9 cellular contexts compared by ENCODE assay signal in the genomic region with DNA sequence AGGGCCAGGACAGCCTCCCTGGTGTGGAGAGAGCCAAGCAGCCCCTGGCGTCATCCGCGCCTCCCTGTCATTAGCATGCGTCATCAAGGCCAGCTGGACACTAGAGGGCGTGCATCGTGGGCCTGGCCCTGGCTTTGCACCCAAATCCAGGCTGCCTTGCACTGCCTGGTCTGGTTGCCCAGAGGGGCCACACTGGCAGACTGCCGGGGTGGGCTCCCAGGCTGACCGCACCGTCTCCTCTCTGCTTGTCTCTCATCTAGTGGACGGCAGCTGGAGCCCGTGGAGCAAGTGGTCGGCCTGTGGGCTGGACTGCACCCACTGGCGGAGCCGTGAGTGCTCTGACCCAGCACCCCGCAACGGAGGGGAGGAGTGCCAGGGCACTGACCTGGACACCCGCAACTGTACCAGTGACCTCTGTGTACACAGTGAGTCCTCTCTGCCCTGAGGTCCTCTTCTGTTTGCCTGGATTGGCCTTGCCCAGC. TPM values are rescaled to one million over a fixed set of nuclear protein-coding genes. Genes with fewer than 3 reads are reported as not detected.
A peak's percentile ranks its signal among the peaks of the same experiment; 100 is the strongest.
DNase-seq lines count a peak whose midpoint lies in the region; TF ChIP-seq lines count a peak whose summit lies in the region.
"Had no signal": no experiment of that assay in that cellular context is flagged by ENCODE, and none has a peak within 500 bp of the region (broad histone marks: within the 10 kb centered on the region; RNA-seq: fewer than 3 reads in every experiment).

No MANE protein-coding gene starts in this region.

- peak; percentile 62 for TF ChIP-seq CTCF in epithelial cell of proximal tubule (conservative IDR thresholded peaks at IDR 0.05; ENCODE audit: low read depth, low read length)

- WGBS in neuronal stem cell (ENCODE audit: extremely low coverage in 2 of 2, insufficient read length in 2 of 2, insufficient replicate concordance in 1 of 2), 2 donors = no CpG with 5 or more reads among the region's 17 CpGs

- H3K18ac ChIP-seq in neuronal stem cell (ENCODE audit: low read length) = peak overlapping the region; percentile 81

- peak overlapping the region; percentile 98 for H2BK12ac ChIP-seq in neuronal stem cell (ENCODE audit: low read length)

- peak overlapping the region; percentile 30 for H3K9ac ChIP-seq in neuronal stem cell (ENCODE audit: low read depth, low read length, poor library complexity)

- H3K9me3 ChIP-seq in neuronal stem cell (replicated peaks in 1 of 2; ENCODE audit: control insufficient read depth in 2 of 2, insufficient read depth in 1 of 2, low read depth in 1 of 2, low read length in 2 of 2) = no peaks in the 10 kb centered on the region

- no peak overlapping the region for H3K4me2 ChIP-seq in neuronal stem cell (ENCODE audit: insufficient read depth, low read length, poor library complexity, severe bottlenecking)

- DNase-seq in ELF-1 (ENCODE audit: low read depth, low spot score) (peak; percentile 85), NCI-H460 (ENCODE audit: extremely low read depth, low read depth) (peak; percentile 64), epithelial cell of proximal tubule (ENCODE audit: low read depth) (no peak), neuronal stem cell (ENCODE audit: low spot score) (peak; percentile 52), NCI-H345 treated with DMSO at 0.1 percent for 48 hours (lab: John Stamatoyannopoulos, UW; ENCODE audit: unreplicated experiment) (no peak), T-helper 2 cell (no peak), HPDE6-E6E7 (ENCODE audit: extremely low spot score) (no peak)
- no peak for DNase-seq in activated T-cell treated with anti-CD3 and anti-CD28 coated beads, Interleukin-2, amount 50 U/mL, for 48 hours

- H2AK5ac ChIP-seq in neuronal stem cell (ENCODE audit: low read depth, low read length) = peak overlapping the region; percentile 98

- peaks cover 37 to 42% of the 10 kb centered on the region in 2 donors for H3K4me1 ChIP-seq in neuronal stem cell (ENCODE audit: control insufficient read depth in 2 of 2, insufficient read depth in 1 of 2, low read depth in 1 of 2, low read length in 2 of 2)

- H3K4ac ChIP-seq in neuronal stem cell (ENCODE audit: low read length) = no peak overlapping the region

- H4K8ac ChIP-seq in neuronal stem cell (ENCODE audit: low read depth, low read length) = no peak overlapping the region

- peaks cover 0 to 52% (median 0%) of the 10 kb centered on the region in 3 experiments for H3K27me3 ChIP-seq in neuronal stem cell (ENCODE audit: control insufficient read depth in 3 of 3, insufficient read depth in 3 of 3, low read depth in 1 of 3, low read length in 3 of 3)

- no peaks in the 10 kb centered on the region for H3K79me1 ChIP-seq in neuronal stem cell (ENCODE audit: low read depth, low read length)

- H3K27ac ChIP-seq in neuronal stem cell (replicated peaks; ENCODE audit: low read length) = no peak overlapping the region

- H2AFZ ChIP-seq in neuronal stem cell (ENCODE audit: low read length) = no peak overlapping the region

- peak overlapping the region; percentile 45 for H3K23ac ChIP-seq in neuronal stem cell (ENCODE audit: low read depth, low read length, poor library complexity)

- no peak overlapping the region for H4K91ac ChIP-seq in neuronal stem cell (ENCODE audit: low read depth, low read length, poor library complexity)

- H3K14ac ChIP-seq in neuronal stem cell (ENCODE audit: low read length) = peak overlapping the region; percentile 89

- H3K36me3 ChIP-seq in neuronal stem cell (replicated peaks in 1 of 2; ENCODE audit: control insufficient read depth in 2 of 2, insufficient read depth in 2 of 2, low read length in 2 of 2) = no peaks in the 10 kb centered on the region

- H3K4me3 ChIP-seq in epithelial cell of proximal tubule (ENCODE audit: low read depth, low read length) (no peak overlapping the region), neuronal stem cell (ENCODE audit: low read length in 2 of 2) (no peak overlapping the region)

- H2BK15ac ChIP-seq in neuronal stem cell (ENCODE audit: low read length) = peak overlapping the region; percentile 100

- peak overlapping the region; percentile 56 for H2BK5ac ChIP-seq in neuronal stem cell (ENCODE audit: low read length)

- no peak overlapping the region for H2BK120ac ChIP-seq in neuronal stem cell (ENCODE audit: low read depth, low read length)

RNA-seq across cellular contexts. Expression of gene HK3, which starts 29.0 kb away (rescaled TPM):
- total RNA-seq in NCI-H460 (2014; rRNA removed; shearing (Covaris generic)) = not detected in 2 replicates
- not detected in 2 replicates for polyA plus RNA-seq in NCI-H460 (2014; cell fraction: nucleus; rRNA removed)
- 0.43 TPM in 1 of 2 replicates, not detected in the other for total RNA-seq in epithelial cell of proximal tubule
- polyA plus RNA-seq in neuronal stem cell (2013, experiment 1 of 2) = not detected
- 0.01 TPM for polyA plus RNA-seq in neuronal stem cell (2013, experiment 2 of 2)

RNA-seq across cellular contexts. Expression of gene UNC5A, which starts 59.8 kb away (rescaled TPM):
- total RNA-seq in NCI-H460 (2014; rRNA removed; shearing (Covaris generic)) = not detected in 2 replicates
- polyA plus RNA-seq in NCI-H460 (2014; cell fraction: nucleus; rRNA removed) = 0.18 and 0.19 TPM in 2 replicates
- total RNA-seq in epithelial cell of proximal tubule = 0.07 and 1.2 TPM in 2 replicates
- polyA plus RNA-seq in neuronal stem cell (2013, experiment 1 of 2) = 1.3 TPM
- polyA plus RNA-seq in neuronal stem cell (2013, experiment 2 of 2) = 1.4 TPM
- total RNA-seq: T-helper 2 cell treated with Interferon-gamma antibody and Interleukin-4, amounts not matched to agents 100 ng/mL and 5 ng/mL, for 36 hours had no signal

Comparison
In these comparisons a context has a peak if more than half of its experiments do, and no peak if none do; other contexts are left out.
1. DNase-seq: peak in ELF-1 (single experiment), NCI-H460 (single experiment) and neuronal stem cell (single experiment); none in epithelial cell of proximal tubule (single experiment), NCI-H345 treated with DMSO at 0.1 percent for 48 hours (single experiment), activated T-cell treated with anti-CD3 and anti-CD28 coated beads, Interleukin-2, amount 50 U/mL, for 48 hours (0 of 2), T-helper 2 cell (0 of 5) and HPDE6-E6E7 (single experiment).